17 cellular contexts compared by ENCODE assay signal in genomic region chr5:43967165-43967564, GRCh38.
DNase-seq lines count a peak whose midpoint lies in the region; ATAC-seq, FAIRE-seq and TF ChIP-seq lines count a peak whose summit lies in the region.
"Had no signal": no experiment of that assay in that cellular context is flagged by ENCODE, and none has a peak within 500 bp of the region (broad histone marks: within the 10 kb centered on the region; RNA-seq: fewer than 3 reads in every experiment).

No MANE protein-coding gene starts in this region.

- no peak overlapping the region for H3K27ac Mint-ChIP-seq in type B pancreatic cell
- H3K27ac Mint-ChIP-seq: CD14-positive monocyte; CD4-positive, alpha-beta memory T cell; H9 had no signal

- H4K20me1 ChIP-seq in HepG2 (ENCODE audit: insufficient read depth, low read length), result no peaks in the 10 kb centered on the region
- H4K20me1 ChIP-seq: BLaER1 had no signal

- FAIRE-seq in HepG2 (lab: Jason Lieb, UNC), result no peak
- FAIRE-seq: A549, GM12878, H1 had no signal

- no peak overlapping the region for H2AFZ ChIP-seq in HepG2 (ENCODE audit: low read length)

- no peaks in the 10 kb centered on the region for H3K4me1 Mint-ChIP-seq in type B pancreatic cell (ENCODE audit: unreplicated experiment)
- H3K4me1 Mint-ChIP-seq: CD14-positive monocyte; CD4-positive, alpha-beta memory T cell; H9 had no signal

- CTCF ChIA-PET in HepG2 (lab: Yijun Ruan, JAX; ENCODE audit: low intra/inter-chr PET ratio, low total read pairs), result no interaction called here

- intact Hi-C loops in HepG2 (cut with micrococcal nuclease; ENCODE audit: unreplicated experiment), result no loop called here

- no peak overlapping the region for H3K4me2 ChIP-seq in HepG2 (ENCODE audit: low read depth, low read length)
- H3K4me2 ChIP-seq: A549, BLaER1 had no signal

- DNase-seq in HepG2 (ENCODE audit: low spot score) (no peak), fibroblast of mammary gland (ENCODE audit: low read depth) (peak; percentile 29), foreskin fibroblast (peak; percentile 1 to 11), NCI-H2107 treated with DMSO at 0.1 percent for 48 hours (lab: John Stamatoyannopoulos, UW; ENCODE audit: unreplicated experiment) (no peak), type B pancreatic cell (ENCODE audit: extremely low spot score, unreplicated experiment) (no peak), D341Med (ENCODE audit: low spot score) (no peak), foreskin keratinocyte (no peak)
- DNase-seq: CD4-positive, alpha-beta memory T cell; DMS79 treated with DMSO at 0.1 percent for 48 hours; H9 had no signal

- no TSS peak for BruUV-seq in HepG2 (replicated peaks; lab: Mats Ljungman, UMichigan)

- 69% methylated on average over 1 of the region's 1 CpG for WGBS in liver
- 27% methylated on average over 1 of the region's 1 CpG for WGBS in HepG2 (ENCODE audit: low lambda C conversion rate)

- H3K9ac ChIP-seq in liver (ENCODE audit: low read depth in 1 of 2, low read length in 2 of 2) (no peak overlapping the region), HepG2 (ENCODE audit: insufficient read depth, low read depth, low read length) (no peak overlapping the region)
- H3K9ac ChIP-seq: BLaER1 had no signal

- no peak overlapping the region for H3K4me3 ChIP-seq in liver (ENCODE audit: low read depth in 1 of 3, low read length in 3 of 3)
- no peak overlapping the region for H3K4me3 ChIP-seq in HepG2 (replicated peaks in 1 of 3; ENCODE audit: insufficient read depth in 1 of 3, low read depth in 2 of 3, low read length in 3 of 3)
- H3K4me3 ChIP-seq in fibroblast of mammary gland (ENCODE audit: control insufficient read depth, low read depth, low read length), result no peak overlapping the region
- no peak overlapping the region for H3K4me3 ChIP-seq in foreskin fibroblast (ENCODE audit: low read depth in 1 of 2, low read length in 2 of 2)
- H3K4me3 ChIP-seq: A549, BLaER1, GM12878 had no signal

- no peaks in the 10 kb centered on the region for H3K27me3 ChIP-seq in liver (ENCODE audit: control insufficient read depth in 4 of 4, insufficient read depth in 4 of 4, low read length in 3 of 4)
- no peaks in the 10 kb centered on the region for H3K27me3 ChIP-seq in HepG2 (ENCODE audit: control insufficient read depth in 1 of 2, insufficient read depth in 2 of 2, low read length in 2 of 2)
- H3K27me3 ChIP-seq in foreskin keratinocyte, result no peaks in the 10 kb centered on the region
- H3K27me3 ChIP-seq: BLaER1 had no signal

- no peaks in the 10 kb centered on the region for H3K9me3 Mint-ChIP-seq in type B pancreatic cell

- H3K27me3 Mint-ChIP-seq in type B pancreatic cell, result no peaks in the 10 kb centered on the region
- H3K27me3 Mint-ChIP-seq: CD4-positive, alpha-beta memory T cell had no signal

- POLR2A ChIA-PET in HepG2 (lab: Yijun Ruan, JAX), result no interaction called here

- H3K36me3 ChIP-seq in liver (ENCODE audit: control insufficient read depth in 4 of 4, insufficient read depth in 3 of 4, low read depth in 1 of 4, low read length in 3 of 4), result no peaks in the 10 kb centered on the region
- no peaks in the 10 kb centered on the region for H3K36me3 ChIP-seq in HepG2 (replicated peaks in 1 of 2; ENCODE audit: control insufficient read depth in 1 of 2, insufficient read depth in 2 of 2, low read length in 2 of 2)
- H3K36me3 ChIP-seq: BLaER1 had no signal

- no peak for TF ChIP-seq POLR2A in HepG2 (IDR thresholded peaks at IDR 0.05; ENCODE audit: insufficient read depth in 1 of 2, low read depth in 2 of 2, low read length in 2 of 2)

- TF ChIP-seq EP300 in HepG2 (IDR thresholded peaks at IDR 0.05; ENCODE audit: low read depth in 2 of 2, low read length in 2 of 2), result no peak
- TF ChIP-seq EP300 in HepG2 (CRISPR knock-in tag; IDR thresholded peaks at IDR 0.05; ENCODE audit: borderline replicate concordance), result no peak

- no peaks in the 10 kb centered on the region for H3K9me3 ChIP-seq in liver (ENCODE audit: control insufficient read depth in 4 of 4, low read length in 3 of 4)
- H3K9me3 ChIP-seq in HepG2 (ENCODE audit: low read length), result no peaks in the 10 kb centered on the region
- H3K9me3 ChIP-seq: A549, BLaER1 had no signal

- no peaks in the 10 kb centered on the region for H3K36me3 Mint-ChIP-seq in type B pancreatic cell
- H3K36me3 Mint-ChIP-seq: CD14-positive monocyte; CD4-positive, alpha-beta memory T cell had no signal

- no peak overlapping the region for H3K27ac ChIP-seq in liver (ENCODE audit: low read depth in 1 of 2, low read length in 2 of 2)
- H3K27ac ChIP-seq in HepG2 (ENCODE audit: extremely low read length, insufficient read depth, low read length), result no peak overlapping the region
- H3K27ac ChIP-seq in foreskin keratinocyte, result no peak overlapping the region
- H3K27ac ChIP-seq: 22Rv1, A549, BLaER1 had no signal

- no peaks in the 10 kb centered on the region for H3K79me2 ChIP-seq in HepG2 (ENCODE audit: insufficient read depth, low read length)

- H3K4me1 ChIP-seq in liver (ENCODE audit: control insufficient read depth in 4 of 4, insufficient read depth in 4 of 4, low read length in 3 of 4), result peaks cover 0 to 2% (median 0%) of the 10 kb centered on the region in 4 donors
- no peaks in the 10 kb centered on the region for H3K4me1 ChIP-seq in HepG2 (ENCODE audit: insufficient read depth, low read length)
- H3K4me1 ChIP-seq in foreskin keratinocyte, result no peaks in the 10 kb centered on the region
- H3K4me1 ChIP-seq: A549, BLaER1 had no signal

- no peak for ATAC-seq in HepG2
- no peak for ATAC-seq in foreskin keratinocyte
- ATAC-seq: A549, GM12878 had no signal

- no peak overlapping the region for H3K4me3 Mint-ChIP-seq in type B pancreatic cell
- H3K4me3 Mint-ChIP-seq: CD14-positive monocyte; CD4-positive, alpha-beta memory T cell; H9 had no signal

- in situ Hi-C loops in HepG2 (cut with HindIII; ENCODE audit: extremely low pct_ligation_motif_present, low pct_unique_long_range_greater_than_20kb), result no loop called here

- TF ChIP-seq RAD21 in liver (IDR thresholded peaks at IDR 0.05) (no peak), HepG2 (CRISPR knock-in tag; IDR thresholded peaks at IDR 0.05) (no peak)

- TF ChIP-seq CTCF in liver (IDR thresholded peaks at IDR 0.05; ENCODE audit: low read depth, low read length, missing input control), result no peak
- TF ChIP-seq CTCF in HepG2 (CRISPR knock-in tag; IDR thresholded peaks at IDR 0.05), result no peak
- no peak for TF ChIP-seq CTCF in fibroblast of mammary gland (conservative IDR thresholded peaks at IDR 0.05; ENCODE audit: control insufficient read depth, insufficient read depth, low read depth, low read length)
- TF ChIP-seq CTCF in foreskin fibroblast (IDR thresholded peaks at IDR 0.05; ENCODE audit: low read depth, low read length), result no peak
- no peak for TF ChIP-seq CTCF in type B pancreatic cell (conservative IDR thresholded peaks at IDR 0.05)
- TF ChIP-seq CTCF in foreskin keratinocyte (conservative IDR thresholded peaks at IDR 0.05), result no peak

TF ChIP-seq in liver, 16 proteins besides CTCF, POLR2A, EP300 and RAD21:
- TF ChIP-seq NR2F2 (IDR thresholded peaks at IDR 0.05), result no peak
- TF ChIP-seq HNF4A (conservative IDR thresholded peaks at IDR 0.05), result peak; percentile 9 to 28

TF ChIP-seq in HepG2, 621 proteins besides CTCF, POLR2A, EP300 and RAD21:
- TF ChIP-seq ZNF691 (CRISPR knock-in tag; IDR thresholded peaks at IDR 0.05; ENCODE audit: borderline replicate concordance, low read depth) (no peak), NFE2L1 (CRISPR knock-in tag; IDR thresholded peaks at IDR 0.05; ENCODE audit: borderline replicate concordance) (no peak), SSRP1 (CRISPR knock-in tag; IDR thresholded peaks at IDR 0.05) (no peak)

Comparison
In these comparisons a context has a peak if more than half of its experiments do, and no peak if none do; other contexts are left out.
1. DNase-seq: peak in fibroblast of mammary gland (single experiment) and foreskin fibroblast (2 of 2); none in HepG2 (single experiment), NCI-H2107 treated with DMSO at 0.1 percent for 48 hours (single experiment), type B pancreatic cell (single experiment), D341Med (single experiment) and foreskin keratinocyte (0 of 2).